1 cellular context compared by ENCODE assay signal in genomic region chr5:140175367-140176027, GRCh38.
TF ChIP-seq lines count a peak whose summit lies in the region.

No MANE protein-coding gene starts in this region.

TF ChIP-seq in K562, 482 proteins besides CTCF, POLR2A, EP300 and RAD21 (continued from another document):
- TF ChIP-seq, protein P1, sequence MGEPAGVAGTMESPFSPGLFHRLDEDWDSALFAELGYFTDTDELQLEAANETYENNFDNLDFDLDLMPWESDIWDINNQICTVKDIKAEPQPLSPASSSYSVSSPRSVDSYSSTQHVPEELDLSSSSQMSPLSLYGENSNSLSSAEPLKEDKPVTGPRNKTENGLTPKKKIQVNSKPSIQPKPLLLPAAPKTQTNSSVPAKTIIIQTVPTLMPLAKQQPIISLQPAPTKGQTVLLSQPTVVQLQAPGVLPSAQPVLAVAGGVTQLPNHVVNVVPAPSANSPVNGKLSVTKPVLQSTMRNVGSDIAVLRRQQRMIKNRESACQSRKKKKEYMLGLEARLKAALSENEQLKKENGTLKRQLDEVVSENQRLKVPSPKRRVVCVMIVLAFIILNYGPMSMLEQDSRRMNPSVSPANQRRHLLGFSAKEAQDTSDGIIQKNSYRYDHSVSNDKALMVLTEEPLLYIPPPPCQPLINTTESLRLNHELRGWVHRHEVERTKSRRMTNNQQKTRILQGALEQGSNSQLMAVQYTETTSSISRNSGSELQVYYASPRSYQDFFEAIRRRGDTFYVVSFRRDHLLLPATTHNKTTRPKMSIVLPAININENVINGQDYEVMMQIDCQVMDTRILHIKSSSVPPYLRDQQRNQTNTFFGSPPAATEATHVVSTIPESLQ (CRISPR knock-in tag; IDR thresholded peaks at IDR 0.05): no peak
- TF ChIP-seq, protein P2, sequence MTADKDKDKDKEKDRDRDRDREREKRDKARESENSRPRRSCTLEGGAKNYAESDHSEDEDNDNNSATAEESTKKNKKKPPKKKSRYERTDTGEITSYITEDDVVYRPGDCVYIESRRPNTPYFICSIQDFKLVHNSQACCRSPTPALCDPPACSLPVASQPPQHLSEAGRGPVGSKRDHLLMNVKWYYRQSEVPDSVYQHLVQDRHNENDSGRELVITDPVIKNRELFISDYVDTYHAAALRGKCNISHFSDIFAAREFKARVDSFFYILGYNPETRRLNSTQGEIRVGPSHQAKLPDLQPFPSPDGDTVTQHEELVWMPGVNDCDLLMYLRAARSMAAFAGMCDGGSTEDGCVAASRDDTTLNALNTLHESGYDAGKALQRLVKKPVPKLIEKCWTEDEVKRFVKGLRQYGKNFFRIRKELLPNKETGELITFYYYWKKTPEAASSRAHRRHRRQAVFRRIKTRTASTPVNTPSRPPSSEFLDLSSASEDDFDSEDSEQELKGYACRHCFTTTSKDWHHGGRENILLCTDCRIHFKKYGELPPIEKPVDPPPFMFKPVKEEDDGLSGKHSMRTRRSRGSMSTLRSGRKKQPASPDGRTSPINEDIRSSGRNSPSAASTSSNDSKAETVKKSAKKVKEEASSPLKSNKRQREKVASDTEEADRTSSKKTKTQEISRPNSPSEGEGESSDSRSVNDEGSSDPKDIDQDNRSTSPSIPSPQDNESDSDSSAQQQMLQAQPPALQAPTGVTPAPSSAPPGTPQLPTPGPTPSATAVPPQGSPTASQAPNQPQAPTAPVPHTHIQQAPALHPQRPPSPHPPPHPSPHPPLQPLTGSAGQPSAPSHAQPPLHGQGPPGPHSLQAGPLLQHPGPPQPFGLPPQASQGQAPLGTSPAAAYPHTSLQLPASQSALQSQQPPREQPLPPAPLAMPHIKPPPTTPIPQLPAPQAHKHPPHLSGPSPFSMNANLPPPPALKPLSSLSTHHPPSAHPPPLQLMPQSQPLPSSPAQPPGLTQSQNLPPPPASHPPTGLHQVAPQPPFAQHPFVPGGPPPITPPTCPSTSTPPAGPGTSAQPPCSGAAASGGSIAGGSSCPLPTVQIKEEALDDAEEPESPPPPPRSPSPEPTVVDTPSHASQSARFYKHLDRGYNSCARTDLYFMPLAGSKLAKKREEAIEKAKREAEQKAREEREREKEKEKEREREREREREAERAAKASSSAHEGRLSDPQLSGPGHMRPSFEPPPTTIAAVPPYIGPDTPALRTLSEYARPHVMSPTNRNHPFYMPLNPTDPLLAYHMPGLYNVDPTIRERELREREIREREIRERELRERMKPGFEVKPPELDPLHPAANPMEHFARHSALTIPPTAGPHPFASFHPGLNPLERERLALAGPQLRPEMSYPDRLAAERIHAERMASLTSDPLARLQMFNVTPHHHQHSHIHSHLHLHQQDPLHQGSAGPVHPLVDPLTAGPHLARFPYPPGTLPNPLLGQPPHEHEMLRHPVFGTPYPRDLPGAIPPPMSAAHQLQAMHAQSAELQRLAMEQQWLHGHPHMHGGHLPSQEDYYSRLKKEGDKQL (CRISPR knock-in tag; IDR thresholded peaks at IDR 0.05; ENCODE audit: borderline replicate concordance): no peak
- TF ChIP-seq ZNF766 (CRISPR knock-in tag; conservative IDR thresholded peaks at IDR 0.05) (no peak), SMARCE1 (IDR thresholded peaks at IDR 0.05) (peak; percentile 76; the same call in 1 of the 2 replicates), GTF2B (IDR thresholded peaks at IDR 0.05; ENCODE audit: extremely low read depth, insufficient read length) (no peak), STAT5B (CRISPR knock-in tag; IDR thresholded peaks at IDR 0.05) (no peak), ARID4B (CRISPR knock-in tag; IDR thresholded peaks at IDR 0.05) (peak; percentile 22; the same call in 1 of the 2 replicates)
- TF ChIP-seq, protein P3, sequence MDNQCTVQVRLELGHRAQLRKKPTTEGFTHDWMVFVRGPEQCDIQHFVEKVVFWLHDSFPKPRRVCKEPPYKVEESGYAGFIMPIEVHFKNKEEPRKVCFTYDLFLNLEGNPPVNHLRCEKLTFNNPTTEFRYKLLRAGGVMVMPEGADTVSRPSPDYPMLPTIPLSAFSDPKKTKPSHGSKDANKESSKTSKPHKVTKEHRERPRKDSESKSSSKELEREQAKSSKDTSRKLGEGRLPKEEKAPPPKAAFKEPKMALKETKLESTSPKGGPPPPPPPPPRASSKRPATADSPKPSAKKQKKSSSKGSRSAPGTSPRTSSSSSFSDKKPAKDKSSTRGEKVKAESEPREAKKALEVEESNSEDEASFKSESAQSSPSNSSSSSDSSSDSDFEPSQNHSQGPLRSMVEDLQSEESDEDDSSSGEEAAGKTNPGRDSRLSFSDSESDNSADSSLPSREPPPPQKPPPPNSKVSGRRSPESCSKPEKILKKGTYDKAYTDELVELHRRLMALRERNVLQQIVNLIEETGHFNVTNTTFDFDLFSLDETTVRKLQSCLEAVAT (IDR thresholded peaks at IDR 0.05): peak; percentile 71 to 80
TF ChIP-seq in K562: peak in this region for 95.
